In the genomic region with DNA sequence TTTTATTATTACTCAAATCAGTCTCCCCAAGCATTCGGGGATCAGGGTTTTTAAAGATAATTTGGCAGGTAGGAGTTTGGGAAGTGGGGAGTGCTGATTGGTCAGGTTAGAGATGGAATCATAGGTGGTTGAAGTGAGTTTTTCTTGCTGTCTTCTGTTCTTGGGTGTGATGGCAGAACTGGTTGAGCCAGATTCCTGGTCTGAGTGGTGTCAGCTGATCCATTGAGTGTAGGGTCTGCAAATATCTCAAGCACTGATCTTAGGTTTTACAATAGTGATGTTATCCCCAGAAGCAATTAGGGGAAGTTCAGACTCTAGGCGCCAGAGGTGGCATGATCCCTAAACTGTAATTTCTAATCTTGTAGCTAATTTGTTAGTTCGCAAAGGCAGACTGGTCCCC, we compare ENCODE assay signal across 14 cellular contexts. TPM values are rescaled to one million over a fixed set of nuclear protein-coding genes. Genes with fewer than 3 reads are reported as not detected.
A peak's percentile ranks its signal among the peaks of the same experiment; 100 is the strongest.
DNase-seq lines count a peak whose midpoint lies in the region; ATAC-seq and TF ChIP-seq lines count a peak whose summit lies in the region.
"Had no signal": no experiment of that assay in that cellular context is flagged by ENCODE, and none has a peak within 500 bp of the region (broad histone marks: within the 10 kb centered on the region; RNA-seq: fewer than 3 reads in every experiment).

No MANE protein-coding gene starts in this region.

- CTCF ChIA-PET in PC-3 (lab: Charles Lee), result no interaction called here

- H3K79me2 ChIP-seq in Loucy (ENCODE audit: insufficient read depth, low read length), result no peaks in the 10 kb centered on the region
- H3K79me2 ChIP-seq in PC-3 (ENCODE audit: low read length), result no peaks in the 10 kb centered on the region

- POLR2A ChIA-PET in PC-3 (lab: Charles Lee; ENCODE audit: unreplicated experiment), result interaction anchor here (0.6 kb wide), 1 partner anchor 206 kb away, joined by 3 read pairs; no protein-coding TSS in a partner anchor

- peaks cover 24 to 42% (median 31%) of the 10 kb centered on the region in 10 experiments for H3K4me1 ChIP-seq in BLaER1 treated with 17β-estradiol and CSF1 and Interleukin-3, amounts not matched to agents 10 nM and 100 nM
- peaks cover 30% of the 10 kb centered on the region for H3K4me1 ChIP-seq in Loucy (ENCODE audit: insufficient read depth, low read length, poor library complexity, severe bottlenecking)
- H3K4me1 ChIP-seq in PC-3 (ENCODE audit: insufficient read depth, low read length), result peaks cover 17% of the 10 kb centered on the region
- H3K4me1 ChIP-seq in lung (ENCODE audit: control insufficient read depth in 2 of 2, insufficient read depth in 2 of 2, low read length in 2 of 2), result no peaks in the 10 kb centered on the region
- H3K4me1 ChIP-seq in Peyer's patch, result peaks cover 0 to 3% (median 1%) of the 10 kb centered on the region in 4 donors

- peaks cover 0 to 14% (median 7%) of the 10 kb centered on the region in 11 experiments; a peak in 8 of 22 replicates for H3K9me3 ChIP-seq in BLaER1 treated with 17β-estradiol and CSF1 and Interleukin-3, amounts not matched to agents 10 nM and 100 nM (replicated peaks in 1 of 11)
- H3K9me3 ChIP-seq in Loucy (ENCODE audit: insufficient read depth, low read depth, low read length), result no peaks in the 10 kb centered on the region
- H3K9me3 ChIP-seq in PC-3 (ENCODE audit: low read length), result no peaks in the 10 kb centered on the region
- no peaks in the 10 kb centered on the region for H3K9me3 ChIP-seq in lung (ENCODE audit: control insufficient read depth in 2 of 2, insufficient read depth in 1 of 2, low read length in 1 of 2)
- no peaks in the 10 kb centered on the region for H3K9me3 ChIP-seq in Peyer's patch

- 69 to 78% methylated on average over 3 of the region's 3 CpGs for WGBS in lung, 2 donors

- no peak overlapping the region for H3K4me3 ChIP-seq in BLaER1 treated with 17β-estradiol and CSF1 and Interleukin-3, amounts not matched to agents 10 nM and 100 nM
- H3K4me3 ChIP-seq in Loucy (ENCODE audit: low read length, poor library complexity, severe bottlenecking), result no peak overlapping the region
- H3K4me3 ChIP-seq in PC-3 (ENCODE audit: low read length), result no peak overlapping the region
- no peak overlapping the region for H3K4me3 ChIP-seq in lung
- no peak overlapping the region for H3K4me3 ChIP-seq in Peyer's patch
- H3K4me3 ChIP-seq: dorsolateral prefrontal cortex had no signal

- H3K9me2 ChIP-seq in Loucy (replicated peaks; ENCODE audit: low read depth, low read length) (no peaks in the 10 kb centered on the region), PC-3 (replicated peaks; ENCODE audit: low read length) (no peaks in the 10 kb centered on the region)

- intact Hi-C loops in PC-3 (cut with micrococcal nuclease), result no loop called here

- H2AFZ ChIP-seq in Loucy (ENCODE audit: low read length) (peak overlapping the region; percentile 43), PC-3 (ENCODE audit: low read length) (no peak overlapping the region)

- no peak for TF ChIP-seq POLR2A in Peyer's patch (IDR thresholded peaks at IDR 0.05)

- H3K27me3 ChIP-seq in BLaER1 treated with 17β-estradiol and CSF1 and Interleukin-3, amounts not matched to agents 10 nM and 100 nM, result no peaks in the 10 kb centered on the region
- H3K27me3 ChIP-seq in Loucy (ENCODE audit: insufficient read depth, low read length, poor library complexity, severe bottlenecking) (no peaks in the 10 kb centered on the region), PC-3 (ENCODE audit: low read length) (no peaks in the 10 kb centered on the region), lung (ENCODE audit: control insufficient read depth, insufficient read depth) (no peaks in the 10 kb centered on the region), Peyer's patch (no peaks in the 10 kb centered on the region)
- H3K27me3 ChIP-seq: dorsolateral prefrontal cortex had no signal

- DNase-seq in PC-3, result peak; percentile 64
- peak; percentile 83 for DNase-seq in lung (ENCODE audit: low spot score)
- no peak for DNase-seq in SKM-1 (lab: John Stamatoyannopoulos, UW; ENCODE audit: unreplicated experiment)
- DNase-seq in Peyer's patch, result no peak
- DNase-seq in NCI-H2081 treated with DMSO at 0.1 percent for 48 hours (lab: John Stamatoyannopoulos, UW), result no peak
- DNase-seq: activated naive CD4-positive, alpha-beta T cell treated with anti-CD3 and anti-CD28 coated beads for 36 hours; CD8-positive, alpha-beta memory T cell; dorsolateral prefrontal cortex; left ventricle myocardium superior; NCI-H524 treated with DMSO at 0.1 percent for 48 hours; right cardiac atrium had no signal

- no peaks in the 10 kb centered on the region for H4K20me1 ChIP-seq in BLaER1 treated with 17β-estradiol and CSF1 and Interleukin-3, amounts not matched to agents 10 nM and 100 nM
- no peaks in the 10 kb centered on the region for H4K20me1 ChIP-seq in Loucy (ENCODE audit: insufficient read depth, low read length, poor library complexity, severe bottlenecking)
- no peaks in the 10 kb centered on the region for H4K20me1 ChIP-seq in PC-3 (ENCODE audit: low read length)

- H3K27ac ChIP-seq in BLaER1 treated with 17β-estradiol and CSF1 and Interleukin-3, amounts not matched to agents 10 nM and 100 nM, result peak overlapping the region in 4 of 11 experiments; percentile 9 to 70 (median 28); a peak in 5 of 22 replicates
- H3K27ac ChIP-seq in PC-3 (ENCODE audit: low read length) (no peak overlapping the region), lung (ENCODE audit: low read depth in 1 of 2, low read length in 1 of 2) (peak overlapping the region in 1 of 2 donors; percentile 31), Peyer's patch (no peak overlapping the region)
- H3K27ac ChIP-seq: dorsolateral prefrontal cortex had no signal

- H3K36me3 ChIP-seq in BLaER1 treated with 17β-estradiol and CSF1 and Interleukin-3, amounts not matched to agents 10 nM and 100 nM, result no peaks in the 10 kb centered on the region
- H3K36me3 ChIP-seq in Loucy (ENCODE audit: insufficient read depth, low read length) (no peaks in the 10 kb centered on the region), PC-3 (ENCODE audit: low read depth, low read length) (no peaks in the 10 kb centered on the region), lung (ENCODE audit: control insufficient read depth in 2 of 2, insufficient read depth in 2 of 2, low read length in 2 of 2) (no peaks in the 10 kb centered on the region), Peyer's patch (no peaks in the 10 kb centered on the region)

- H3K9ac ChIP-seq in BLaER1 treated with 17β-estradiol and CSF1 and Interleukin-3, amounts not matched to agents 10 nM and 100 nM, result no peak overlapping the region
- no peak overlapping the region for H3K9ac ChIP-seq in Loucy (ENCODE audit: low read depth, low read length, poor library complexity, severe bottlenecking)
- H3K9ac ChIP-seq in PC-3 (ENCODE audit: low read length), result no peak overlapping the region

- H3F3A ChIP-seq in Loucy (ENCODE audit: low read depth) (no peaks in the 10 kb centered on the region), PC-3 (ENCODE audit: low read length, unreplicated experiment) (no peaks in the 10 kb centered on the region)

- peak overlapping the region in 6 of 11 experiments; percentile 19 to 60 (median 49); a peak in 9 of 22 replicates for H3K4me2 ChIP-seq in BLaER1 treated with 17β-estradiol and CSF1 and Interleukin-3, amounts not matched to agents 10 nM and 100 nM
- no peak overlapping the region for H3K4me2 ChIP-seq in Loucy (ENCODE audit: low read depth, low read length, poor library complexity, severe bottlenecking)
- H3K4me2 ChIP-seq in PC-3 (ENCODE audit: low read length), result peak overlapping the region; percentile 0; the same call in 1 of the 2 replicates

- ATAC-seq in PC-3 (no peak), lung (ENCODE audit: insufficient read depth, low FRiP score) (no peak), GM19467 (IDR thresholded peaks at IDR 0.05; ENCODE audit: unreplicated experiment) (no peak)
- ATAC-seq: left ventricle myocardium superior, right cardiac atrium had no signal

- no TSS peak for BruUV-seq in PC-3 (replicated peaks; lab: Mats Ljungman, UMichigan)

- TF ChIP-seq CTCF in Loucy (conservative IDR thresholded peaks at IDR 0.05; ENCODE audit: low read length) (no peak), PC-3 (conservative IDR thresholded peaks at IDR 0.05; ENCODE audit: low read depth, low read length) (no peak), lung (IDR thresholded peaks at IDR 0.05; ENCODE audit: control extremely low read depth, extremely low read depth) (no peak), Peyer's patch (IDR thresholded peaks at IDR 0.05) (no peak)

RNA-seq across cellular contexts. Expression of gene TRANK1, which starts 20.6 kb away (rescaled TPM):
- 0.58 and 2.4 TPM in 2 replicates for total RNA-seq in PC-3 (2014; rRNA removed)
- total RNA-seq in lung, result 10 to 100 TPM; 23.9 to 34.3 TPM
- polyA plus RNA-seq in lung, result 1 to 10 TPM; 4.3 to 6.2 TPM
- total RNA-seq in Peyer's patch, result 10 to 100 TPM; 47.9 to 92.6 (median 59.9) TPM

RNA-seq across cellular contexts. Expression of gene EPM2AIP1, which starts 27.5 kb away (rescaled TPM):
- total RNA-seq in PC-3 (2014; rRNA removed) (6.5 and 7.8 TPM in 2 replicates), lung (10 to 100 TPM; 19.6 to 62.6 TPM), Peyer's patch (10 to 100 TPM in 2 of 4 donors, 1 to 10 TPM in 2; 7.5 to 17.4 (median 10.6) TPM)
- polyA plus RNA-seq in lung, result 1 to 10 TPM; 7.1 to 8.3 TPM

RNA-seq across cellular contexts. Expression of gene MLH1, which starts 27.9 kb away (rescaled TPM):
- total RNA-seq in PC-3 (2014; rRNA removed) (55.8 and 79.7 TPM in 2 replicates), lung (10 to 100 TPM; 35.6 to 66.4 TPM), Peyer's patch (100 to 1,000 TPM in 1 of 4 donors, 10 to 100 TPM in 3; 21.4 to 149 (median 27.4) TPM)
- polyA plus RNA-seq in lung, result 10 to 100 TPM; 14.3 to 23.9 TPM

Comparison
In these comparisons a context has a peak if more than half of its experiments do, and no peak if none do; other contexts are left out.
1. DNase-seq: peak in PC-3 (single experiment) and lung (single experiment); none in SKM-1 (single experiment), Peyer's patch (0 of 3) and NCI-H2081 treated with DMSO at 0.1 percent for 48 hours (single experiment).